In genomic region chr4:153661215-153661822, GRCh38 we compare ENCODE assay signal across 14 cellular contexts. TPM values are rescaled to one million over a fixed set of nuclear protein-coding genes. Genes with fewer than 3 reads are reported as not detected.
DNase-seq lines count a peak whose midpoint lies in the region; ATAC-seq and TF ChIP-seq lines count a peak whose summit lies in the region.
"Had no signal": no experiment of that assay in that cellular context is flagged by ENCODE, and none has a peak within 500 bp of the region (broad histone marks: within the 10 kb centered on the region; RNA-seq: fewer than 3 reads in every experiment).

No MANE protein-coding gene starts in this region.

- H3K36me3 Mint-ChIP-seq in activated naive CD4-positive, alpha-beta T cell treated with anti-CD3 and anti-CD28 coated beads, Interleukin-2, amount 50 U/mL, for 72 hours: peaks cover 0 to 6% of the 10 kb centered on the region in 2 donors
- H3K36me3 Mint-ChIP-seq: activated naive CD4-positive, alpha-beta T cell treated with anti-CD3 and anti-CD28 coated beads, Interleukin-2, amount 50 U/mL, for 24 hours had no signal

- no peaks in the 10 kb centered on the region for H3K36me3 ChIP-seq in osteoblast (ENCODE audit: insufficient read depth, low read length)

- peaks cover 2% of the 10 kb centered on the region for H3K4me1 ChIP-seq in osteoblast (ENCODE audit: insufficient read depth, low read length)

- H2AFZ ChIP-seq in osteoblast (ENCODE audit: low read length): no peak overlapping the region

- H3K9me3 Mint-ChIP-seq in activated naive CD4-positive, alpha-beta T cell treated with anti-CD3 and anti-CD28 coated beads, Interleukin-2, amount 50 U/mL, for 72 hours: peaks cover 11 to 16% of the 10 kb centered on the region in 2 donors
- H3K9me3 Mint-ChIP-seq: activated naive CD4-positive, alpha-beta T cell treated with anti-CD3 and anti-CD28 coated beads, Interleukin-2, amount 50 U/mL, for 24 hours had no signal

- ATAC-seq in esophagus mucosa: peak; percentile 76
- no peak for ATAC-seq in HG03039 (IDR thresholded peaks at IDR 0.05; ENCODE audit: unreplicated experiment)
- no peak for ATAC-seq in activated CD4-positive, CD25-positive, alpha-beta regulatory T cell treated with anti-CD3 and anti-CD28 coated beads, Interleukin-2, amount 50 U/mL, for 24 hours
- ATAC-seq in activated naive CD4-positive, alpha-beta T cell treated with anti-CD3 and anti-CD28 coated beads, Interleukin-2, amount 50 U/mL, for 72 hours: no peak
- ATAC-seq: GM12878, HCT116 had no signal

- H3K27ac ChIP-seq in osteoblast (ENCODE audit: low read depth, low read length): no peak overlapping the region

- H3K27ac Mint-ChIP-seq in activated naive CD4-positive, alpha-beta T cell treated with anti-CD3 and anti-CD28 coated beads, Interleukin-2, amount 50 U/mL, for 72 hours: no peak overlapping the region
- H3K27ac Mint-ChIP-seq: activated naive CD4-positive, alpha-beta T cell treated with anti-CD3 and anti-CD28 coated beads, Interleukin-2, amount 50 U/mL, for 24 hours had no signal

- no peaks in the 10 kb centered on the region for H4K20me1 ChIP-seq in osteoblast (ENCODE audit: insufficient read depth, low read length)

- peaks cover 9% of the 10 kb centered on the region for H3K27me3 ChIP-seq in osteoblast (ENCODE audit: insufficient read depth, low read length)

- DNase-seq in AG09309 (ENCODE audit: low read depth) (peak; percentile 28), NOMO-1 treated with dmso at 0.1 percent for 144 hours (lab: John Stamatoyannopoulos, UW; ENCODE audit: unreplicated experiment) (peak; percentile 77), lung microvascular endothelial cell (ENCODE audit: low read depth in 2 of 2) (peak; percentile 26 to 76), osteoblast (ENCODE audit: insufficient read length, low spot score, missing footprints) (no peak)
- no peak for DNase-seq in activated naive CD4-positive, alpha-beta T cell treated with anti-CD3 and anti-CD28 coated beads, Interleukin-2, amount 50 U/mL, for 72 hours (ENCODE audit: low spot score in 2 of 2)
- DNase-seq: activated CD8-positive, alpha-beta memory T cell treated with anti-CD3 and anti-CD28 coated beads for 24 hours; NCI-H2029; T-helper 2 cell had no signal

- H3K79me2 ChIP-seq in osteoblast (ENCODE audit: insufficient read depth, low read length): no peaks in the 10 kb centered on the region

- no peak for TF ChIP-seq CTCF in AG09309 (IDR thresholded peaks at IDR 0.05; ENCODE audit: control insufficient read depth, insufficient read depth, low read depth, low read length, missing control alignments)
- TF ChIP-seq CTCF in osteoblast (IDR thresholded peaks at IDR 0.05; ENCODE audit: extremely low read depth, low read depth, low read length): no peak

- no peak overlapping the region for H3K4me2 ChIP-seq in osteoblast (ENCODE audit: insufficient read depth, low read length)

- no peaks in the 10 kb centered on the region for H3K9me3 ChIP-seq in osteoblast (ENCODE audit: low read depth, low read length)

- H3K4me3 ChIP-seq in AG09309 (ENCODE audit: control insufficient read depth, low read depth, low read length): no peak overlapping the region
- H3K4me3 ChIP-seq in osteoblast (ENCODE audit: insufficient read depth, low read length): no peak overlapping the region
- H3K4me3 ChIP-seq: GM12878 had no signal

RNA-seq across cellular contexts. Expression of gene TLR2, which starts 22.8 kb away (rescaled TPM):
- total RNA-seq in esophagus mucosa (7.0 TPM), lung microvascular endothelial cell (0.44 and 1.2 TPM in 2 replicates), osteoblast (0.29 and 0.36 TPM in 2 replicates)
- total RNA-seq in activated naive CD4-positive, alpha-beta T cell treated with anti-CD3 and anti-CD28 coated beads, Interleukin-2, amount 50 U/mL, for 72 hours: 1 to 10 TPM; 1.1 to 1.6 TPM

Comparison
In these comparisons a context has a peak if more than half of its experiments do, and no peak if none do; other contexts are left out.
1. DNase-seq: peak in AG09309 (single experiment), NOMO-1 treated with dmso at 0.1 percent for 144 hours (single experiment) and lung microvascular endothelial cell (2 of 2); none in activated naive CD4-positive, alpha-beta T cell treated with anti-CD3 and anti-CD28 coated beads, Interleukin-2, amount 50 U/mL, for 72 hours (0 of 2) and osteoblast (single experiment).